Comparison of ENCODE assay signal across 32 cellular contexts in genomic region chr7:125046767-125047166, GRCh38.
"Had no signal": no experiment of that assay in that cellular context is flagged by ENCODE, and none has a peak within 500 bp of the region (broad histone marks: within the 10 kb centered on the region; RNA-seq: fewer than 3 reads in every experiment).

No MANE protein-coding gene starts in this region.

- H3K4me3 ChIP-seq: adrenal gland, ascending aorta, body of pancreas, breast epithelium, cardiac muscle cell had no signal

- H3K27me3 ChIP-seq: adrenal gland, ascending aorta, body of pancreas, brain microvascular endothelial cell, breast epithelium, cardiac muscle cell had no signal

- ATAC-seq: activated naive CD4-positive, alpha-beta T cell treated with anti-CD3 and anti-CD28 coated beads, Interleukin-2, amount 50 U/mL, for 72 hours; activated naive CD8-positive, alpha-beta T cell treated with anti-CD3 and anti-CD28 coated beads, Interleukin-2, amount 50 U/mL, for 24 hours; activated T-cell treated with anti-CD3 and anti-CD28 coated beads, Interleukin-2, amount 50 U/mL, for 4 hours; activated T-cell treated with anti-CD3 and anti-CD28 coated beads, Interleukin-2, amount 50 U/mL, for 72 hours; activated T-helper 17 cell treated with anti-CD3 and anti-CD28 coated beads, Interleukin-2, amount 50 U/mL, for 72 hours; body of pancreas had no signal

- H3K4me1 ChIP-seq: adrenal gland, ascending aorta, body of pancreas, breast epithelium had no signal

- H3K36me3 ChIP-seq: adrenal gland, ascending aorta, brain microvascular endothelial cell, breast epithelium, cardiac muscle cell had no signal

- DNase-seq: activated effector memory CD4-positive, alpha-beta T cell treated with anti-CD3 and anti-CD28 coated beads, Interleukin-2, amount 50 U/mL, for 16 hours; activated effector memory CD4-positive, alpha-beta T cell treated with Interleukin-2 at 50 U/mL for 16 hours; activated gamma-delta T cell; activated gamma-delta T cell treated with Interleukin-2 at 50 U/mL for 16 hours; activated naive CD4-positive, alpha-beta T cell; activated naive CD4-positive, alpha-beta T cell treated with anti-CD3 and anti-CD28 coated beads for 36 hours; activated naive CD4-positive, alpha-beta T cell treated with anti-CD3 and anti-CD28 coated beads, Interleukin-2, amount 10 ng/mL, durations not matched to agents 7 days and 5 days; activated naive CD4-positive, alpha-beta T cell treated with anti-CD3 and anti-CD28 coated beads, Interleukin-2, amount 50 U/mL, for 16 hours; activated naive CD4-positive, alpha-beta T cell treated with Interleukin-2 at 50 U/mL for 16 hours; activated naive CD8-positive, alpha-beta T cell treated with anti-CD3 and anti-CD28 coated beads for 36 hours; activated naive CD8-positive, alpha-beta T cell treated with anti-CD3 and anti-CD28 coated beads, Interleukin-2, amount 10 ng/mL, durations not matched to agents 7 days and 5 days; activated naive CD8-positive, alpha-beta T cell treated with anti-CD3 and anti-CD28 coated beads, Interleukin-2, amount 50 U/mL, for 24 hours; activated T-cell treated with anti-CD3 and anti-CD28 coated beads, Interleukin-2, amount 50 U/mL, for 1 hour; activated T-cell treated with anti-CD3 and anti-CD28 coated beads, Interleukin-2, amount 50 U/mL, for 24 hours; activated T-cell treated with anti-CD3 and anti-CD28 coated beads, Interleukin-2, amount 50 U/mL, for 4 hours; activated T-cell treated with anti-CD3 and anti-CD28 coated beads, Interleukin-2, amount 50 U/mL, for 48 hours; activated T-cell treated with anti-CD3 and anti-CD28 coated beads, Interleukin-2, amount 50 U/mL, for 72 hours; adrenal gland; amniotic stem cell; amygdala; anterior cingulate cortex; aorta; body of pancreas; brain microvascular endothelial cell; caudate nucleus; central memory CD4-positive, alpha-beta T cell; cerebellar nuclear complex had no signal

- H3K27ac ChIP-seq: adrenal gland, ascending aorta, body of pancreas, brain microvascular endothelial cell, breast epithelium, cardiac muscle cell had no signal

- H3K9me3 ChIP-seq: adrenal gland, ascending aorta, body of pancreas, breast epithelium had no signal
